ENCODE assay signal across 1 cellular context in the genomic region with DNA sequence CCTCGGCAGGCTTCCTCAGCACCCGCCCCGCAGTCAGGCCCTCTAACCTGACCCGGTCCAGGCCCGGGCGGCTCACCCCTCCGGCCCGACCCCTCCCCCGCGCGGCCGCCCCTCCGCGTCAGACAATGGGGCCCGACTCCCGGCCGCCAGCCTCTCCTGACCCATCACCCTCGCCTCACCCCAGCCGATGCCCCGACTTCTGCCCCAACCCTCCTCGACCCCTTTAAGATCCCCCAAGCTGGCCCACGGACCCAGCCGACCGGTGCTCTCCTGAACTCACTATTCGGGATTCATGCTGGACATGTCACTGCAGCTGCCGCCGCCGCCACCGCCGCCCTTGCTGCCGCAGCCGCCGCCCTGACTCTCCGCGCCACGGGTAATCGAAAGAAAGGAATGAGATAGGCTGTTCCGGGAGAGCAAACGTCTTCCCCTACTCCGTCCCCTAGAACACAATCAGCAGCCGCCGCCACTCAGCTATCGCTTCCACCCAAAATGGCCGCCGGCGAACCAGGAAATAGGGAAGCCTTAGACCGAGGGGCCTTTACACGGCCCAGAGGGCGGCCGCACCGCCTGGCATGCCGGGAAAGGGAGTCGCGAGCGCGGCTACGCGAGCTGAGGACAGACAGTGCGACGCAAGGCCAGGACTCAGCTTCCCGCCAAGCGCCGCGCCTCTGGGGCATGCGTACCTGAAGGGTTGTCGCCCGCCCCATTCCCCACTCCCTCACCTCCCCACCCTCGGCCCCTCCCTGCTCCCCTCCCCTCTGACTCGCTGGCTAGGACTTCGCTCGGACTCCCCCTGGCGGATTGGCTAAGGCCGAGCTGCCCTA.
TF ChIP-seq lines count a peak whose summit lies in the region.

Gene RAB1A (minus strand): TSS at position 494 of the 827 bp plus-strand sequence. CDS start 191 bp downstream, at position 303.

TF ChIP-seq in HepG2, 621 proteins besides CTCF, POLR2A, EP300 and RAD21 (continued from another document):
- no peak for TF ChIP-seq ZNF800 (CRISPR knock-in tag; IDR thresholded peaks at IDR 0.05)
- TF ChIP-seq KLF11 (CRISPR knock-in tag; IDR thresholded peaks at IDR 0.05): peak; percentile 51; the same call in 1 of the 2 replicates
- TF ChIP-seq ELF3 (CRISPR knock-in tag; IDR thresholded peaks at IDR 0.05): peak; percentile 100
- no peak for TF ChIP-seq SETDB1 (CRISPR knock-in tag; IDR thresholded peaks at IDR 0.05; ENCODE audit: borderline replicate concordance)
- TF ChIP-seq, protein P1, sequence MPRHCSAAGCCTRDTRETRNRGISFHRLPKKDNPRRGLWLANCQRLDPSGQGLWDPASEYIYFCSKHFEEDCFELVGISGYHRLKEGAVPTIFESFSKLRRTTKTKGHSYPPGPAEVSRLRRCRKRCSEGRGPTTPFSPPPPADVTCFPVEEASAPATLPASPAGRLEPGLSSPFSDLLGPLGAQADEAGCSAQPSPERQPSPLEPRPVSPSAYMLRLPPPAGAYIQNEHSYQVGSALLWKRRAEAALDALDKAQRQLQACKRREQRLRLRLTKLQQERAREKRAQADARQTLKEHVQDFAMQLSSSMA (CRISPR knock-in tag; IDR thresholded peaks at IDR 0.05): no peak; the same call in 1 of the 2 replicates
- TF ChIP-seq ZNF446 (CRISPR knock-in tag; IDR thresholded peaks at IDR 0.05): peak; percentile 63; the same call in 1 of the 2 replicates
- no peak for TF ChIP-seq NR2F6 (IDR thresholded peaks at IDR 0.05)
- TF ChIP-seq NR2F6 (CRISPR knock-in tag; IDR thresholded peaks at IDR 0.05): peak; percentile 50; the same call in 1 of the 2 replicates
- peak; percentile 61 for TF ChIP-seq ZGPAT (CRISPR knock-in tag; IDR thresholded peaks at IDR 0.05)
- 0 out of 2 replicates have a peak, but pooled peaks have one; percentile 45 for TF ChIP-seq ZNF510 (CRISPR knock-in tag; IDR thresholded peaks at IDR 0.05; ENCODE audit: low read depth)
- TF ChIP-seq ZMAT3 (CRISPR knock-in tag; conservative IDR thresholded peaks at IDR 0.05): 0 out of 2 replicates have a peak, but pooled peaks have one; percentile 33
- TF ChIP-seq SOX6 (IDR thresholded peaks at IDR 0.05): no peak
- peak; percentile 75 for TF ChIP-seq SOX6 (CRISPR knock-in tag; IDR thresholded peaks at IDR 0.05)
- TF ChIP-seq HNF1B (CRISPR knock-in tag; IDR thresholded peaks at IDR 0.05): peak; percentile 79
- peak; percentile 70; the same call in 1 of the 2 replicates for TF ChIP-seq SIN3B (IDR thresholded peaks at IDR 0.05; ENCODE audit: low read length)
- peak; percentile 79 for TF ChIP-seq AGO1 (IDR thresholded peaks at IDR 0.05; ENCODE audit: low read depth, low read length, poor library complexity, severe bottlenecking)
- no peak for TF ChIP-seq MIER2 (CRISPR knock-in tag; IDR thresholded peaks at IDR 0.05)
- TF ChIP-seq, protein P2, sequence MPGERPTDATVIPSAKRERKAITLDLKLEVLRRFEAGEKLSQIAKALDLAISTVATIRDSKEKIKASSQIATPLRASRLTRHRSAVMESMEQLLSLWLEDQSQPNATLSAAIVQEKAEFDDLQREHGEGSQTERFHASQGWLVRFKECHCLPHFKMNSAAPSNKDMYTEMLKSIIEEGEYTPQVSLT (CRISPR knock-in tag; IDR thresholded peaks at IDR 0.05; ENCODE audit: borderline replicate concordance, low read depth): peak; percentile 71; the same call in 1 of the 2 replicates
- TF ChIP-seq HIC2 (CRISPR knock-in tag; IDR thresholded peaks at IDR 0.05; ENCODE audit: low read depth): no peak; the same call in none of the 2 replicates
